ENCODE assay signal across 1 cellular context in the genomic region with DNA sequence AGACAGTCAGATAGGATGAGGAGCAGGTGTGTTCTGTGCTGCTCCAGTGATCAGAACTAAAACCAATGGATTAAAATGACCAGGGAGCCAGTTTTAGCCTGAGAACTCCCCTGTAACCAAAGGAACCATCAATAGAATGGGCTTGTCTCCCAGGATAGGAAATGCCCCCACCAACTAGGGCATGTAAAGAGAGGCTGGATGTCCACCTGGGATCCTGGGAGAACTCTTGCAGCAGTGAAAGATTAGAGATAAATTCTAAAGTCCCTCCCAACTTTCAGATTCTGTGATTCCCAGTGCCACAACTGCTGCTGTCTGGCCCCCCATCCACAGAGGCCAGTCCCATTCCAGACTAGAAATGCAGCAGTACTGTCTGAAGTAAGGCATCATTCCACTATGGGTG.
TF ChIP-seq lines count a peak whose summit lies in the region.

No MANE protein-coding gene starts in this region.

TF ChIP-seq in IMR-90, 13 proteins besides CTCF, POLR2A, EP300 and RAD21 (continued from another document):
- TF ChIP-seq USF2 (IDR thresholded peaks at IDR 0.05; ENCODE audit: low read depth, low read length) (no peak), MAFK (IDR thresholded peaks at IDR 0.05; ENCODE audit: low read depth, low read length) (no peak), MAZ (IDR thresholded peaks at IDR 0.05; ENCODE audit: borderline replicate concordance, low read depth, low read length) (no peak), BHLHE40 (IDR thresholded peaks at IDR 0.05; ENCODE audit: low read depth, low read length) (no peak), RCOR1 (IDR thresholded peaks at IDR 0.05; ENCODE audit: insufficient replicate concordance, low read length) (no peak), RFX5 (IDR thresholded peaks at IDR 0.05; ENCODE audit: low read depth, low read length) (no peak), NFE2L2 (IDR thresholded peaks at IDR 0.05; ENCODE audit: low read depth, low read length) (no peak)
